In the genomic region with DNA sequence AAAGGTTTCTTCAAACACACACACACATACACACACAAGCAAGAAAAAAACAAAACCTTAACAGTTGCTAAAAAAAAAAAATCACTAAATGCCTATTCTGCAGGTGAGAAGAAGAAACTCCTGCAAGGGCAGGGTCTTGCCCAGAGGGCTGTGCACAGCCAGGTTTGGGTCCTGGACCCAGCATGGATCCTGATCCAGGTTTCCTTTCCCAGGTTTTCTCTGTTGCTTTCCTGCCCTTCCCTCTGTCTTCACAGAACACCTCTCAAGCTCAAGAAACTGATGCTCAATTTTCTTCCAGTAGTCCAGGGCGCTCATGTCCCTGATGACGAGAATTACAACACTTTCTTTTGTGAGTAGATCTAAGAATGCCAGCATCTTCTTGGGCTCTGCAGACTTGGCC, we compare ENCODE assay signal across 23 cellular contexts.
DNase-seq lines count a peak whose midpoint lies in the region; ATAC-seq, FAIRE-seq and TF ChIP-seq lines count a peak whose summit lies in the region.
"Had no signal": no experiment of that assay in that cellular context is flagged by ENCODE, and none has a peak within 500 bp of the region (broad histone marks: within the 10 kb centered on the region; RNA-seq: fewer than 3 reads in every experiment).

No MANE protein-coding gene starts in this region.

- H3K23me2 ChIP-seq in H9 (ENCODE audit: insufficient read length, low read depth, low read length, poor library complexity, severe bottlenecking) (no peaks in the 10 kb centered on the region), H1 (ENCODE audit: low read depth, low read length) (no peaks in the 10 kb centered on the region)

- H3K27me3 ChIP-seq in H9 (ENCODE audit: insufficient read depth, low read length) (no peaks in the 10 kb centered on the region; the same call in 1 of the 2 replicates), H1 (replicated peaks in 1 of 4; ENCODE audit: control insufficient read depth in 3 of 4, extremely low read depth in 1 of 4, insufficient read depth in 3 of 4, low read length in 3 of 4) (no peaks in the 10 kb centered on the region)
- H3K27me3 ChIP-seq: SJCRH30 had no signal

- H2AK5ac ChIP-seq in H9 (ENCODE audit: insufficient read length, low read length) (no peak overlapping the region), H1 (ENCODE audit: low read depth, low read length) (no peak overlapping the region)

- H3K4ac ChIP-seq in H9 (ENCODE audit: low read depth, low read length), result no peak overlapping the region
- H3K4ac ChIP-seq in H1 (replicated peaks; ENCODE audit: insufficient read length, low read depth, low read length), result no peak overlapping the region

- H3K4me2 ChIP-seq in H9 (ENCODE audit: insufficient read depth, insufficient read length, low read length), result no peak overlapping the region
- H3K4me2 ChIP-seq in H1 (ENCODE audit: insufficient read depth in 1 of 2, low read depth in 2 of 2, low read length in 2 of 2), result no peak overlapping the region
- H3K4me2 ChIP-seq: PC-9 had no signal

- no peaks in the 10 kb centered on the region for H4K20me1 ChIP-seq in H9 (ENCODE audit: control insufficient read depth, insufficient read depth, insufficient read length)
- no peaks in the 10 kb centered on the region for H4K20me1 ChIP-seq in H1 (replicated peaks in 1 of 2; ENCODE audit: control insufficient read depth in 1 of 2, insufficient read depth in 2 of 2, low read length in 2 of 2)

- H4K8ac ChIP-seq in H9 (replicated peaks; ENCODE audit: insufficient read length, low read depth, low read length) (no peak overlapping the region), H1 (ENCODE audit: extremely low read depth, insufficient read depth, low read length) (no peak overlapping the region)

- peaks cover 9 to 35% of the 10 kb centered on the region in 2 experiments for H3K4me1 Mint-ChIP-seq in H9
- peaks cover 30% of the 10 kb centered on the region for H3K4me1 Mint-ChIP-seq in memory B cell
- H3K4me1 Mint-ChIP-seq in stimulated activated naive B cell treated with anti-CD40 and anti-IgM and Interleukin-4, amounts not matched to agents 10 μg/mL and 1 μg/mL and 100 μg/mL, for 72 hours, result peaks cover 52 to 83% of the 10 kb centered on the region in 2 donors
- H3K4me1 Mint-ChIP-seq in activated CD4-positive, alpha-beta memory T cell treated with anti-CD3 and anti-CD28 coated beads for 36 hours (ENCODE audit: low read depth), result no peaks in the 10 kb centered on the region

- no peak for TF ChIP-seq RAD21 in H1 (IDR thresholded peaks at IDR 0.05 in 1 of 2, conservative IDR thresholded peaks at IDR 0.05 in 1 of 2; ENCODE audit: low read depth in 2 of 2, low read length in 2 of 2)

- H3K9me3 Mint-ChIP-seq in H9 (no peaks in the 10 kb centered on the region; a peak in 1 of 5 replicates), memory B cell (no peaks in the 10 kb centered on the region)
- H3K9me3 Mint-ChIP-seq in stimulated activated naive B cell treated with anti-CD40 and anti-IgM and Interleukin-4, amounts not matched to agents 10 μg/mL and 1 μg/mL and 100 μg/mL, for 72 hours, result no peaks in the 10 kb centered on the region
- no peaks in the 10 kb centered on the region for H3K9me3 Mint-ChIP-seq in activated CD4-positive, alpha-beta memory T cell treated with anti-CD3 and anti-CD28 coated beads for 36 hours
- H3K9me3 Mint-ChIP-seq: CD8-positive, alpha-beta T cell had no signal

- H4K91ac ChIP-seq in H9 (ENCODE audit: insufficient read length, low read depth, low read length) (no peak overlapping the region), H1 (replicated peaks; ENCODE audit: insufficient read length, low read length) (no peak overlapping the region)

- H3K79me2 ChIP-seq in H9 (ENCODE audit: insufficient read depth, low read length) (no peaks in the 10 kb centered on the region), H1 (ENCODE audit: control insufficient read depth in 1 of 2, insufficient read depth in 2 of 2, low read length in 2 of 2) (no peaks in the 10 kb centered on the region)

- POLR2A ChIA-PET in H1 (lab: Charles Lee; ENCODE audit: partially characterized antibody), result interaction anchor here (0.9 kb wide), 1 partner anchor 61 kb away, joined by 3 read pairs; no protein-coding TSS in a partner anchor
- POLR2A ChIA-PET in activated CD4-positive, alpha-beta memory T cell treated with anti-CD3 and anti-CD28 coated beads for 36 hours (lab: Charles Lee), result no interaction called here

- H3K27ac Mint-ChIP-seq in H9 (no peak overlapping the region; a peak in 1 of 7 replicates), memory B cell (peak overlapping the region; percentile 85)
- H3K27ac Mint-ChIP-seq in stimulated activated naive B cell treated with anti-CD40 and anti-IgM and Interleukin-4, amounts not matched to agents 10 μg/mL and 1 μg/mL and 100 μg/mL, for 72 hours, result peak overlapping the region; percentile 85
- no peak overlapping the region for H3K27ac Mint-ChIP-seq in activated CD4-positive, alpha-beta memory T cell treated with anti-CD3 and anti-CD28 coated beads for 36 hours
- H3K27ac Mint-ChIP-seq: CD8-positive, alpha-beta T cell had no signal

- no peak for ATAC-seq in memory B cell (ENCODE audit: low read depth)
- no peak for ATAC-seq in stimulated activated naive B cell treated with anti-CD40 and anti-IgM and Interleukin-4, amounts not matched to agents 10 μg/mL and 1 μg/mL and 100 μg/mL, for 72 hours (replicated peaks)
- ATAC-seq: CD8-positive, alpha-beta T cell; K562; Right ventricle myocardium inferior; SK-N-SH treated with all-trans-retinoic acid at 6 μM for 48 hours had no signal

- no peak overlapping the region for H2BK12ac ChIP-seq in H9 (ENCODE audit: insufficient read length, low read depth, low read length)
- no peak overlapping the region; the same call in 1 of the 2 replicates for H2BK12ac ChIP-seq in H1 (ENCODE audit: low read depth, low read length)

- H3K18ac ChIP-seq in H9 (ENCODE audit: insufficient read length, low read depth, low read length), result no peak overlapping the region
- H3K18ac ChIP-seq in H1 (ENCODE audit: extremely low read depth, low read length), result no peak overlapping the region

- TF ChIP-seq CTCF in H9 (conservative IDR thresholded peaks at IDR 0.05) (no peak), H1 (IDR thresholded peaks at IDR 0.05; ENCODE audit: control extremely low read depth in 1 of 3, insufficient read depth in 1 of 3, low read depth in 1 of 3, low read length in 3 of 3) (no peak), coronary artery (IDR thresholded peaks at IDR 0.05) (no peak)

- H2BK5ac ChIP-seq in H9 (ENCODE audit: insufficient read length, low read length), result no peak overlapping the region
- H2BK5ac ChIP-seq in H1 (ENCODE audit: low read depth, low read length), result no peak overlapping the region

- no peak for TF ChIP-seq EP300 in H1 (IDR thresholded peaks at IDR 0.05; ENCODE audit: borderline replicate concordance in 1 of 2, low read depth in 2 of 2, low read length in 2 of 2)

- H3K79me1 ChIP-seq in H9 (ENCODE audit: insufficient read depth, low read depth, low read length, poor library complexity, severe bottlenecking), result no peaks in the 10 kb centered on the region
- H3K79me1 ChIP-seq in H1 (ENCODE audit: low read depth, low read length), result no peaks in the 10 kb centered on the region

- WGBS in H9 (ENCODE audit: extremely low coverage, insufficient read length, low lambda C conversion rate), result no CpG with 5 or more reads among the region's 2 CpGs
- WGBS in H1 (ENCODE audit: extremely low coverage in 1 of 2, insufficient coverage in 1 of 2, insufficient read length in 1 of 2, insufficient replicate concordance in 2 of 2, low coverage in 1 of 2, low lambda C conversion rate in 2 of 2, missing lambda C conversion rate in 1 of 2), 2 experiments, result 33% methylated on average over 2 of the region's 2 CpGs; no CpG with 5 or more reads in 1 of the 2 experiments

- H3K4me3 ChIP-seq in H1 (ENCODE audit: extremely low read depth in 1 of 4, insufficient read depth in 2 of 4, low read depth in 3 of 4, low read length in 4 of 4) (no peak overlapping the region), coronary artery (no peak overlapping the region)
- H3K4me3 ChIP-seq: K562, PC-9, SJCRH30 had no signal

- DNase-seq in H9 (peak; percentile 17), H1 (ENCODE audit: low read depth in 1 of 2, low spot score in 2 of 2) (no peak), memory B cell (ENCODE audit: low spot score in 2 of 2) (no peak), NCI-H146 treated with DMSO at 0.1 percent for 48 hours (lab: John Stamatoyannopoulos, UW; ENCODE audit: unreplicated experiment) (no peak), coronary artery (ENCODE audit: low spot score) (no peak)
- DNase-seq in stimulated activated naive B cell treated with anti-CD40 and anti-IgM and Interleukin-4, amounts not matched to agents 10 μg/mL and 1 μg/mL and 100 μg/mL, for 72 hours, result no peak
- no peak for DNase-seq in activated CD4-positive, alpha-beta memory T cell treated with anti-CD3 and anti-CD28 coated beads for 36 hours
- DNase-seq: Caco-2; CD8-positive, alpha-beta T cell; HCEC 1CT; Kasumi-1; NCI-H1092 treated with DMSO at 0.1 percent for 48 hours; NCI-H1436 treated with DMSO at 0.1 percent for 48 hours; NCI-H2029; NCI-H2227 treated with DMSO at 0.1 percent for 48 hours; NCI-H526 treated with DMSO at 0.1 percent for 48 hours; PC-9; SJCRH30 had no signal

- no peak overlapping the region for H2AFZ ChIP-seq in H9 (ENCODE audit: low read length)
- H2AFZ ChIP-seq in H1 (ENCODE audit: low read length), result no peak overlapping the region; the same call in 1 of the 2 replicates
- H2AFZ ChIP-seq: PC-9 had no signal

- H3K27me3 Mint-ChIP-seq in H9 (ENCODE audit: low read depth) (peaks cover 6% of the 10 kb centered on the region), memory B cell (no peaks in the 10 kb centered on the region)
- H3K27me3 Mint-ChIP-seq in stimulated activated naive B cell treated with anti-CD40 and anti-IgM and Interleukin-4, amounts not matched to agents 10 μg/mL and 1 μg/mL and 100 μg/mL, for 72 hours, result no peaks in the 10 kb centered on the region
- H3K27me3 Mint-ChIP-seq in activated CD4-positive, alpha-beta memory T cell treated with anti-CD3 and anti-CD28 coated beads for 36 hours, result peaks cover 5% of the 10 kb centered on the region

- H3K23ac ChIP-seq in H9 (ENCODE audit: insufficient read length, low read depth, low read length) (no peak overlapping the region), H1 (ENCODE audit: insufficient read length) (no peak overlapping the region)

- no peak for TF ChIP-seq POLR2A in H1 (IDR thresholded peaks at IDR 0.05; ENCODE audit: control extremely low read depth in 1 of 2, low read depth in 2 of 2, low read length in 2 of 2)

- H4K5ac ChIP-seq in H9 (ENCODE audit: insufficient read length, low read depth, low read length) (no peak overlapping the region), H1 (ENCODE audit: insufficient read length, low read depth, low read length) (no peak overlapping the region)

- no peak overlapping the region for H3T11ph ChIP-seq in H9 (ENCODE audit: low read length)

- H3K9ac ChIP-seq in H9 (ENCODE audit: extremely low read depth, insufficient read length, low read length), result no peak overlapping the region
- no peak overlapping the region for H3K9ac ChIP-seq in H1 (replicated peaks in 1 of 4; ENCODE audit: extremely low read depth in 1 of 4, low read depth in 3 of 4, low read length in 3 of 4)

- H2BK15ac ChIP-seq in H9 (ENCODE audit: low read depth, low read length) (no peak overlapping the region), H1 (ENCODE audit: low read length) (no peak overlapping the region)

- H3K56ac ChIP-seq in H9 (ENCODE audit: insufficient read length, low read depth, low read length) (no peak overlapping the region), H1 (replicated peaks; ENCODE audit: insufficient read length, low read depth, low read length) (no peak overlapping the region)

- H2BK120ac ChIP-seq in H9 (ENCODE audit: low read depth, low read length, poor library complexity, severe bottlenecking) (no peak overlapping the region), H1 (replicated peaks; ENCODE audit: low read depth, low read length) (no peak overlapping the region)

- H3K27ac ChIP-seq in H9 (ENCODE audit: insufficient read length, low read depth, low read length) (no peak overlapping the region), H1 (ENCODE audit: low read depth, low read length) (no peak overlapping the region), coronary artery (no peak overlapping the region)
- H3K27ac ChIP-seq: C4-2B, PC-9, SJCRH30 had no signal

- H3K14ac ChIP-seq in H9 (ENCODE audit: insufficient read depth, low read length) (no peak overlapping the region), H1 (ENCODE audit: insufficient read length) (no peak overlapping the region)

- H3K9me3 ChIP-seq in H9 (ENCODE audit: control insufficient read depth, low read depth, low read length), result no peaks in the 10 kb centered on the region
- H3K9me3 ChIP-seq in H1 (ENCODE audit: insufficient read depth in 2 of 2, low read depth in 1 of 2, low read length in 1 of 2), result no peaks in the 10 kb centered on the region
- H3K9me3 ChIP-seq: Caco-2, SJCRH30 had no signal

- CTCF ChIA-PET in H1 (lab: Charles Lee; ENCODE audit: partially characterized antibody), result interaction anchor here (0.9 to 10.4 kb wide), 10 partner anchors 12 to 235 kb away, joined by 3 to 99 read pairs (median 4); no protein-coding TSS in a partner anchor
- CTCF ChIA-PET in activated CD4-positive, alpha-beta memory T cell treated with anti-CD3 and anti-CD28 coated beads for 36 hours (lab: Charles Lee), result no interaction called here

- H3K36me3 Mint-ChIP-seq in H9 (ENCODE audit: insufficient read depth in 1 of 3, low read depth in 3 of 3), result no peaks in the 10 kb centered on the region
- H3K36me3 Mint-ChIP-seq in memory B cell, result peaks cover 33% of the 10 kb centered on the region
- peaks cover 58 to 79% of the 10 kb centered on the region in 2 donors for H3K36me3 Mint-ChIP-seq in stimulated activated naive B cell treated with anti-CD40 and anti-IgM and Interleukin-4, amounts not matched to agents 10 μg/mL and 1 μg/mL and 100 μg/mL, for 72 hours
- no peaks in the 10 kb centered on the region for H3K36me3 Mint-ChIP-seq in activated CD4-positive, alpha-beta memory T cell treated with anti-CD3 and anti-CD28 coated beads for 36 hours
- H3K36me3 Mint-ChIP-seq: CD8-positive, alpha-beta T cell had no signal

- intact Hi-C loops in activated CD4-positive, alpha-beta memory T cell treated with anti-CD3 and anti-CD28 coated beads for 36 hours (cut with micrococcal nuclease), result no loop called here

- H2BK20ac ChIP-seq in H9 (ENCODE audit: low read depth, low read length, poor library complexity, severe bottlenecking) (no peak overlapping the region), H1 (ENCODE audit: low read length) (no peak overlapping the region)

- FAIRE-seq in H1 (lab: Jason Lieb, UNC), result no peak
- FAIRE-seq: G401.6, K562 had no signal

- H3K4me1 ChIP-seq in H9 (ENCODE audit: insufficient read depth, low read length) (no peaks in the 10 kb centered on the region), H1 (replicated peaks in 1 of 4; ENCODE audit: control insufficient read depth in 3 of 4, insufficient read depth in 4 of 4, low read length in 3 of 4) (peaks cover 0 to 2% (median 0%) of the 10 kb centered on the region in 4 experiments; a peak in 2 of 7 replicates)
- H3K4me1 ChIP-seq: Caco-2, SJCRH30 had no signal

- no peaks in the 10 kb centered on the region for H3K36me3 ChIP-seq in H1 (ENCODE audit: control insufficient read depth in 2 of 4, insufficient read depth in 4 of 4, low read length in 3 of 4)
- H3K36me3 ChIP-seq: SJCRH30 had no signal

- no peak overlapping the region for H3K4me3 Mint-ChIP-seq in H9
- H3K4me3 Mint-ChIP-seq in memory B cell, result no peak overlapping the region
- H3K4me3 Mint-ChIP-seq in stimulated activated naive B cell treated with anti-CD40 and anti-IgM and Interleukin-4, amounts not matched to agents 10 μg/mL and 1 μg/mL and 100 μg/mL, for 72 hours, result no peak overlapping the region
- H3K4me3 Mint-ChIP-seq in activated CD4-positive, alpha-beta memory T cell treated with anti-CD3 and anti-CD28 coated beads for 36 hours, result no peak overlapping the region
- H3K4me3 Mint-ChIP-seq: CD8-positive, alpha-beta T cell had no signal

Comparison
In these comparisons a context has a peak if more than half of its experiments do, and no peak if none do; other contexts are left out.
1. H3K27ac Mint-ChIP-seq: peak in memory B cell (single experiment) and stimulated activated naive B cell treated with anti-CD40 and anti-IgM and Interleukin-4, amounts not matched to agents 10 μg/mL and 1 μg/mL and 100 μg/mL, for 72 hours (single experiment); none in H9 (0 of 3) and activated CD4-positive, alpha-beta memory T cell treated with anti-CD3 and anti-CD28 coated beads for 36 hours (single experiment).